1 cellular context compared by ENCODE assay signal in the genomic region with DNA sequence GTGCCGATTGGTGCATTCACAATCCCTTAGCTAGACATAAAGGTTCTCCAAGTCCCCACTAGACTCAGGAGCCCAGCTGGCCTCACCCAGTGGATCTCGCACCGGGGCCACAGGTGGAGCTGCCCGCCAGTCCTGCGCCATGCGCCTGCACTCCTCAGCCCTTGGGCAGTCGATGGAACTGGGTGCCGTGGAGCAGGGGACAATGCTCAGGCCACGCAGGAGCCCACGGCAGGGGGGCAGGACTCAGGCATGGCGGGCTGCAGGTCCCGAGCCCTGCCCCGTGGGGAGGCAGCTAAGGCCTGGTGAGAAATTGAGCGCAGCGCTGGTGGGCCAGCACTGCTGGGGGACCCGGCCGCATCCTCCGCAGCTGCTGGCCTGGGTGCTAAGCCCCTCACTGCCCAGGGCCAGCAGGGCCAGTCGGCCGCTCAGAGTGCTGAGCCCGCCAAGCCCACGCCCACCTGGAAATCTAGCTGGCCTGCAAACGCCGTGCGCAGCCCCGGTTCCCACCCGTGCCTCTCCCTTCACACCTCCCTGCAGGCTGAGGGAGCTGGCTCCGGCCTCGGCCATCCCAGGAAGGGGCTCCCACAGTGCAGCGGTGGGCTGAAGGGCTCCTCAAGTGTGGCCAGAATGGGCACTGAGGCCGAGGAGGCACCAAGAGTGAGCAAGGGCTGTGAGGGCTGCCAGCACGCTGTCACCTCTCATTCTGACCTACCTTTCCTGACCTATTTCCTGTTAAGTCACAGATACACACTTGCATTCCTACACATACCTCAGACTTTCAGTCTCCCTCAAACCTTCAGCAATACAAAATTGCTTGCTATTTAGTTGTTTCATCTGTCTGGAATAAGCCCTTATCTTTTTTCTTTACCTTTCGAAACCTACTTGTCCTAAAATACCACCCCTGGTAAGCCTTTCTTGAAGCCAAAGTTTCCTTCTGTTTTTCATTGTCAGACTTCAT.
TF ChIP-seq lines count a peak whose summit lies in the region.

No MANE protein-coding gene starts in this region.

TF ChIP-seq in GM23338, 12 proteins besides CTCF, POLR2A, EP300 and RAD21 (continued from another document):
- TF ChIP-seq, protein P1, sequence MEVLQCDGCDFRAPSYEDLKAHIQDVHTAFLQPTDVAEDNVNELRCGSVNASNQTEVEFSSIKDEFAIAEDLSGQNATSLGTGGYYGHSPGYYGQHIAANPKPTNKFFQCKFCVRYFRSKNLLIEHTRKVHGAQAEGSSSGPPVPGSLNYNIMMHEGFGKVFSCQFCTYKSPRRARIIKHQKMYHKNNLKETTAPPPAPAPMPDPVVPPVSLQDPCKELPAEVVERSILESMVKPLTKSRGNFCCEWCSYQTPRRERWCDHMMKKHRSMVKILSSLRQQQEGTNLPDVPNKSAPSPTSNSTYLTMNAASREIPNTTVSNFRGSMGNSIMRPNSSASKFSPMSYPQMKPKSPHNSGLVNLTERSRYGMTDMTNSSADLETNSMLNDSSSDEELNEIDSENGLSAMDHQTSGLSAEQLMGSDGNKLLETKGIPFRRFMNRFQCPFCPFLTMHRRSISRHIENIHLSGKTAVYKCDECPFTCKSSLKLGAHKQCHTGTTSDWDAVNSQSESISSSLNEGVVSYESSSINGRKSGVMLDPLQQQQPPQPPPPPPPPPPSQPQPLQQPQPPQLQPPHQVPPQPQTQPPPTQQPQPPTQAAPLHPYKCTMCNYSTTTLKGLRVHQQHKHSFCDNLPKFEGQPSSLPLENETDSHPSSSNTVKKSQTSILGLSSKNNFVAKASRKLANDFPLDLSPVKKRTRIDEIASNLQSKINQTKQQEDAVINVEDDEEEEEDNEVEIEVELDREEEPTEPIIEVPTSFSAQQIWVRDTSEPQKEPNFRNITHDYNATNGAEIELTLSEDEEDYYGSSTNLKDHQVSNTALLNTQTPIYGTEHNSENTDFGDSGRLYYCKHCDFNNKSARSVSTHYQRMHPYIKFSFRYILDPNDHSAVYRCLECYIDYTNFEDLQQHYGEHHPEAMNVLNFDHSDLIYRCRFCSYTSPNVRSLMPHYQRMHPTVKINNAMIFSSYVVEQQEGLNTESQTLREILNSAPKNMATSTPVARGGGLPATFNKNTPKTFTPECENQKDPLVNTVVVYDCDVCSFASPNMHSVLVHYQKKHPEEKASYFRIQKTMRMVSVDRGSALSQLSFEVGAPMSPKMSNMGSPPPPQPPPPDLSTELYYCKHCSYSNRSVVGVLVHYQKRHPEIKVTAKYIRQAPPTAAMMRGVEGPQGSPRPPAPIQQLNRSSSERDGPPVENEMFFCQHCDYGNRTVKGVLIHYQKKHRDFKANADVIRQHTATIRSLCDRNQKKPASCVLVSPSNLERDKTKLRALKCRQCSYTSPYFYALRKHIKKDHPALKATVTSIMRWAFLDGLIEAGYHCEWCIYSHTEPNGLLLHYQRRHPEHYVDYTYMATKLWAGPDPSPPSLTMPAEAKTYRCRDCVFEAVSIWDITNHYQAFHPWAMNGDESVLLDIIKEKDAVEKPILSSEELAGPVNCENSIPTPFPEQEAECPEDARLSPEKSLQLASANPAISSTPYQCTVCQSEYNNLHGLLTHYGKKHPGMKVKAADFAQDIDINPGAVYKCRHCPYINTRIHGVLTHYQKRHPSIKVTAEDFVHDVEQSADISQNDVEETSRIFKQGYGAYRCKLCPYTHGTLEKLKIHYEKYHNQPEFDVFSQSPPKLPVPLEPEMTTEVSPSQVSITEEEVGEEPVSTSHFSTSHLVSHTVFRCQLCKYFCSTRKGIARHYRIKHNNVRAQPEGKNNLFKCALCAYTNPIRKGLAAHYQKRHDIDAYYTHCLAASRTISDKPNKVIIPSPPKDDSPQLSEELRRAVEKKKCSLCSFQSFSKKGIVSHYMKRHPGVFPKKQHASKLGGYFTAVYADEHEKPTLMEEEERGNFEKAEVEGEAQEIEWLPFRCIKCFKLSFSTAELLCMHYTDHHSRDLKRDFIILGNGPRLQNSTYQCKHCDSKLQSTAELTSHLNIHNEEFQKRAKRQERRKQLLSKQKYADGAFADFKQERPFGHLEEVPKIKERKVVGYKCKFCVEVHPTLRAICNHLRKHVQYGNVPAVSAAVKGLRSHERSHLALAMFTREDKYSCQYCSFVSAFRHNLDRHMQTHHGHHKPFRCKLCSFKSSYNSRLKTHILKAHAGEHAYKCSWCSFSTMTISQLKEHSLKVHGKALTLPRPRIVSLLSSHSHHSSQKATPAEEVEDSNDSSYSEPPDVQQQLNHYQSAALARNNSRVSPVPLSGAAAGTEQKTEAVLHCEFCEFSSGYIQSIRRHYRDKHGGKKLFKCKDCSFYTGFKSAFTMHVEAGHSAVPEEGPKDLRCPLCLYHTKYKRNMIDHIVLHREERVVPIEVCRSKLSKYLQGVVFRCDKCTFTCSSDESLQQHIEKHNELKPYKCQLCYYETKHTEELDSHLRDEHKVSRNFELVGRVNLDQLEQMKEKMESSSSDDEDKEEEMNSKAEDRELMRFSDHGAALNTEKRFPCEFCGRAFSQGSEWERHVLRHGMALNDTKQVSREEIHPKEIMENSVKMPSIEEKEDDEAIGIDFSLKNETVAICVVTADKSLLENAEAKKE (CRISPR knock-in tag; IDR thresholded peaks at IDR 0.05), result no peak
- TF ChIP-seq ETS1 (IDR thresholded peaks at IDR 0.05) (no peak), STAT1 (IDR thresholded peaks at IDR 0.05; ENCODE audit: unreplicated experiment) (no peak)
TF ChIP-seq in GM23338: peak in this region for 0.
